33 cellular contexts compared by ENCODE assay signal in the genomic region with DNA sequence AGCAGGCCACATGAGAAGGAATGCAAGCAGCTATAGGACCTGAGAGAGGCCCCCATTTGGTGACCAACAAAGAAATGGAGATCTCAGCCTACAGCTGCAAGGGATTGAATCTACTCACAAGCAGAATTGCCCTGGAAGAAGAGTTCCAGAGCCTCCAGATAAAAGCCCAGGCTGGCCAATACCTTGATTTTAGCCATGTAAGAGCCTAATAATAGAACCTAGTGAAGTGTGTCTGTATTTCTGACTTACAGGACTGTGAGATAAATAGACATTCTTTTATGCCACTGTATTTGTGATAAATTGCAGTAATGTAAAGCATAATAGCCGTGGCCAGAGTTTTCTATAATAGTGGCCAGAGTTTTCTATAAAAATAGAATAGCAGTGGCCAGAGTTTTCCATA.
"Had no signal": no experiment of that assay in that cellular context is flagged by ENCODE, and none has a peak within 500 bp of the region (broad histone marks: within the 10 kb centered on the region; RNA-seq: fewer than 3 reads in every experiment).

No MANE protein-coding gene starts in this region.

- ATAC-seq: activated CD8-positive, alpha-beta memory T cell treated with anti-CD3 and anti-CD28 coated beads, Interleukin-2, amount 10 ng/mL, durations not matched to agents 7 days and 5 days; activated naive CD8-positive, alpha-beta T cell treated with anti-CD3 and anti-CD28 coated beads, Interleukin-2, amount 50 U/mL, for 24 hours; PC-3 had no signal

- H3K4me3 Mint-ChIP-seq: activated CD4-positive, alpha-beta memory T cell treated with anti-CD3 and anti-CD28 coated beads, Interleukin-2, amount 10 ng/mL, durations not matched to agents 7 days and 5 days; activated CD8-positive, alpha-beta memory T cell treated with anti-CD3 and anti-CD28 coated beads, Interleukin-2, amount 10 ng/mL, durations not matched to agents 7 days and 5 days; activated naive CD4-positive, alpha-beta T cell treated with anti-CD3 and anti-CD28 coated beads, Interleukin-2, amount 10 ng/mL, durations not matched to agents 7 days and 5 days; activated naive CD8-positive, alpha-beta T cell; activated naive CD8-positive, alpha-beta T cell treated with anti-CD3 and anti-CD28 coated beads, Interleukin-2, amount 50 U/mL, for 24 hours; brain; central memory CD8-positive, alpha-beta T cell had no signal

- H3K27me3 ChIP-seq: Peyer's patch had no signal

- H3K4me2 ChIP-seq: KMS-11 had no signal

- H3K27ac Mint-ChIP-seq: activated CD4-positive, alpha-beta memory T cell treated with anti-CD3 and anti-CD28 coated beads, Interleukin-2, amount 10 ng/mL, durations not matched to agents 7 days and 5 days; activated CD8-positive, alpha-beta memory T cell treated with anti-CD3 and anti-CD28 coated beads, Interleukin-2, amount 10 ng/mL, durations not matched to agents 7 days and 5 days; activated naive CD4-positive, alpha-beta T cell treated with anti-CD3 and anti-CD28 coated beads, Interleukin-2, amount 10 ng/mL, durations not matched to agents 7 days and 5 days; activated naive CD8-positive, alpha-beta T cell; activated naive CD8-positive, alpha-beta T cell treated with anti-CD3 and anti-CD28 coated beads, Interleukin-2, amount 50 U/mL, for 24 hours; brain had no signal

- H3K36me3 Mint-ChIP-seq: activated CD8-positive, alpha-beta memory T cell treated with anti-CD3 and anti-CD28 coated beads, Interleukin-2, amount 10 ng/mL, durations not matched to agents 7 days and 5 days; activated naive CD4-positive, alpha-beta T cell treated with anti-CD3 and anti-CD28 coated beads, Interleukin-2, amount 10 ng/mL, durations not matched to agents 7 days and 5 days; activated naive CD8-positive, alpha-beta T cell; brain had no signal

- H3K9ac ChIP-seq: KMS-11 had no signal

- H3K4me1 ChIP-seq: Peyer's patch had no signal

- H3K4me3 ChIP-seq: Peyer's patch had no signal

- DNase-seq: activated CD4-positive, alpha-beta memory T cell treated with anti-CD3 and anti-CD28 coated beads, Interleukin-2, amount 10 ng/mL, durations not matched to agents 7 days and 5 days; activated CD4-positive, alpha-beta T cell treated with anti-CD3 and anti-CD28 coated beads for 1 hour; activated CD4-positive, alpha-beta T cell treated with anti-CD3 and anti-CD28 coated beads for 48 hours; activated CD4-positive, CD25-positive, alpha-beta regulatory T cell; activated CD8-positive, alpha-beta memory T cell treated with anti-CD3 and anti-CD28 coated beads for 24 hours; activated CD8-positive, alpha-beta memory T cell treated with anti-CD3 and anti-CD28 coated beads, Interleukin-2, amount 10 ng/mL, durations not matched to agents 7 days and 5 days; activated CD8-positive, alpha-beta memory T cell treated with anti-CD3 and anti-CD28 coated beads, Interleukin-2, amount 50 U/mL, for 48 hours; activated effector memory CD4-positive, alpha-beta T cell treated with Interleukin-2 at 50 U/mL for 16 hours; activated naive CD4-positive, alpha-beta T cell treated with anti-CD3 and anti-CD28 coated beads, Interleukin-2, amount 10 ng/mL, durations not matched to agents 7 days and 5 days; activated naive CD8-positive, alpha-beta T cell treated with anti-CD3 and anti-CD28 coated beads, Interleukin-2, amount 50 U/mL, for 24 hours; activated T-cell treated with anti-CD3 and anti-CD28 coated beads, Interleukin-2, amount 50 U/mL, for 48 hours; anterior cingulate cortex; NCI-H1105; NCI-H1417 treated with DMSO at 0.1 percent for 48 hours; NCI-H187 treated with DMSO at 0.1 percent for 48 hours; NCI-H2081; NCI-H226; NCI-H446 treated with DMSO at 0.1 percent for 48 hours; NCI-H524; NCI-H69; NK-92 treated with Interleukin-12 subunit alpha and Interleukin-12 subunit beta, amount 100 ng/mL, for 24 hours; PC-3; Peyer's patch; RPMI8226; SW 1271; T-helper 1 cell; T-helper 2 cell; T-helper 9 cell had no signal

- H3K36me3 ChIP-seq: Peyer's patch had no signal

- H3K9me3 ChIP-seq: Peyer's patch had no signal

- H3K27ac ChIP-seq: KMS-11, Peyer's patch, VCaP had no signal

- H3K4me1 Mint-ChIP-seq: activated CD4-positive, alpha-beta memory T cell treated with anti-CD3 and anti-CD28 coated beads, Interleukin-2, amount 10 ng/mL, durations not matched to agents 7 days and 5 days; activated CD8-positive, alpha-beta memory T cell treated with anti-CD3 and anti-CD28 coated beads, Interleukin-2, amount 10 ng/mL, durations not matched to agents 7 days and 5 days; activated naive CD4-positive, alpha-beta T cell treated with anti-CD3 and anti-CD28 coated beads, Interleukin-2, amount 10 ng/mL, durations not matched to agents 7 days and 5 days; activated naive CD8-positive, alpha-beta T cell treated with anti-CD3 and anti-CD28 coated beads, Interleukin-2, amount 50 U/mL, for 24 hours; brain; central memory CD8-positive, alpha-beta T cell had no signal

- H3K27me3 Mint-ChIP-seq: activated CD4-positive, alpha-beta memory T cell treated with anti-CD3 and anti-CD28 coated beads, Interleukin-2, amount 10 ng/mL, durations not matched to agents 7 days and 5 days; activated CD8-positive, alpha-beta memory T cell treated with anti-CD3 and anti-CD28 coated beads, Interleukin-2, amount 10 ng/mL, durations not matched to agents 7 days and 5 days; activated naive CD4-positive, alpha-beta T cell treated with anti-CD3 and anti-CD28 coated beads, Interleukin-2, amount 10 ng/mL, durations not matched to agents 7 days and 5 days; activated naive CD8-positive, alpha-beta T cell; activated naive CD8-positive, alpha-beta T cell treated with anti-CD3 and anti-CD28 coated beads, Interleukin-2, amount 50 U/mL, for 24 hours; central memory CD8-positive, alpha-beta T cell had no signal

- H3K9me3 Mint-ChIP-seq: activated CD4-positive, alpha-beta memory T cell treated with anti-CD3 and anti-CD28 coated beads, Interleukin-2, amount 10 ng/mL, durations not matched to agents 7 days and 5 days; brain had no signal
